11 cellular contexts compared by ENCODE assay signal in the genomic region with DNA sequence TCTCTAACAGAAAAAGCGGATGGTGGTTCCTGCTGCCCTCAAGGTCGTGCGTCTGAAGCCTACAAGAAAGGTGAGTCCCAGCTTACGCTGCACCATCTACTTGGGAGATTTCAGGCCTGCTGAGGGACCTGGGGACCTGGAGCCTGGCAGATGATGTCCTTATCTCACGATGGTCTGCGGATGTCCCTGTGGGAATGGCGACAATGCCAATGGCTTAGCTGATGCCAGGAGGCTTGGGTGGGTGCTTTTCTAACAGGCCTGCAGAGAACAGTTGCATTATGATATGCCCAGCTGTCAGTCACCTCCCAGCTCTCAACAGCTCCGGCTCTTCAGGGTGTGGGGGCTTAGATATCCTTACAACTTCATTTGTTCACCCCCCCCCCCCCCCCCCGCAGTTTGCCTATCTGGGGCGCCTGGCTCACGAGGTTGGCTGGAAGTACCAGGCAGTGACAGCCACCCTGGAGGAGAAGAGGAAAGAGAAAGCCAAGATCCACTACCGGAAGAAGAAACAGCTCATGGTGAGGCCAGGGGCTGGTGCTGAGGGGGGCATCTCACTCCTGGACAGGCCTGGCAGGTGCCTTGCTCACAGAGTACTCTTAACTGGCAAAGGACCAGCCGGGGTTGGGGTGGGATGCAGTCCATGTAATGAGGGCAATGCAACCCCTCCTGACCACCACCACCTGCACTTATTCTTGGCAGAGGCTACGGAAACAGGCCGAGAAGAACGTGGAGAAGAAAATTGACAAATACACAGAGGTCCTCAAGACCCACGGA. TPM values are rescaled to one million over a fixed set of nuclear protein-coding genes. Genes with fewer than 3 reads are reported as not detected.
DNase-seq lines count a peak whose midpoint lies in the region; ATAC-seq, FAIRE-seq and TF ChIP-seq lines count a peak whose summit lies in the region.
"Had no signal": no experiment of that assay in that cellular context is flagged by ENCODE, and none has a peak within 500 bp of the region (broad histone marks: within the 10 kb centered on the region; RNA-seq: fewer than 3 reads in every experiment).

No MANE protein-coding gene starts in this region.

- peak; percentile 3; the same call in 1 of the 2 replicates for TF ChIP-seq POLR2A in K562 (conservative IDR thresholded peaks at IDR 0.05)

- peaks cover 43% of the 10 kb centered on the region for H3K4me1 Mint-ChIP-seq in activated T-cell treated with anti-CD3 and anti-CD28 coated beads, Interleukin-2, amount 50 U/mL, for 24 hours (ENCODE audit: low read depth)

- H3K27ac ChIP-seq in Karpas-422 (ENCODE audit: low read length) (no peak overlapping the region), K562 (ENCODE audit: extremely low read depth, low read depth, low read length) (peak overlapping the region; percentile 99), rectal smooth muscle tissue (ENCODE audit: low read depth, low read length) (no peak overlapping the region)

- H3K79me2 ChIP-seq in Karpas-422 (ENCODE audit: low read length) (peaks cover 27% of the 10 kb centered on the region), K562 (ENCODE audit: control insufficient read depth, insufficient read depth, low read length) (peaks cover 50% of the 10 kb centered on the region)

- H3K27me3 Mint-ChIP-seq in activated T-cell treated with anti-CD3 and anti-CD28 coated beads, Interleukin-2, amount 50 U/mL, for 24 hours: peaks cover 4% of the 10 kb centered on the region

- no peak for TF ChIP-seq EP300 in K562 (IDR thresholded peaks at IDR 0.05; ENCODE audit: low read length)

- H4K20me1 ChIP-seq in Karpas-422 (ENCODE audit: insufficient read depth, low read depth, low read length) (peaks cover 41% of the 10 kb centered on the region), K562 (replicated peaks; ENCODE audit: control insufficient read depth, insufficient read depth, low read length) (peaks cover 30% of the 10 kb centered on the region)

- DNase-seq in activated T-cell treated with anti-CD3 and anti-CD28 coated beads, Interleukin-2, amount 50 U/mL, for 24 hours: peak; percentile 60
- DNase-seq in activated T-cell treated with anti-CD3 and anti-CD28 coated beads, Interleukin-2, amount 50 U/mL, for 48 hours: no peak
- DNase-seq in Karpas-422: peak; percentile 54
- DNase-seq in K562 (ENCODE audit: extremely low read depth in 1 of 4, low spot score in 3 of 4): peak in 1 of 4 experiments; percentile 15
- no peak for DNase-seq in epidermal melanocyte (ENCODE audit: insufficient read length, low spot score)
- DNase-seq: activated CD4-positive, alpha-beta T cell treated with anti-CD3 and anti-CD28 coated beads for 4 hours; NCI-H1436 treated with DMSO at 0.1 percent for 48 hours had no signal

- peaks cover 45% of the 10 kb centered on the region for H3K36me3 ChIP-seq in Karpas-422 (ENCODE audit: insufficient read depth, low read length)
- H3K36me3 ChIP-seq in K562 (ENCODE audit: control insufficient read depth, insufficient read depth, low read length): peaks cover 53% of the 10 kb centered on the region
- peaks cover 33% of the 10 kb centered on the region for H3K36me3 ChIP-seq in rectal smooth muscle tissue (ENCODE audit: control insufficient read depth, insufficient read depth, low read length)

- BruUV-seq in K562 (replicated peaks; lab: Mats Ljungman, UMichigan): no TSS peak

- 88% methylated on average over 13 of the region's 17 CpGs for WGBS in K562 (ENCODE audit: insufficient coverage, low coverage, missing lambda C conversion rate)

- TF ChIP-seq RAD21 in K562 (CRISPR knock-in tag; conservative IDR thresholded peaks at IDR 0.05 in 1 of 2, IDR thresholded peaks at IDR 0.05 in 1 of 2): no peak

- POLR2A ChIA-PET in K562 (lab: Yijun Ruan, JAX): interaction anchor here (0.6 to 1.4 kb wide), 3 partner anchors 43 to 881 kb away, joined by 3 to 4 read pairs (median 3); no protein-coding TSS in a partner anchor

- no peak for TF ChIP-seq CTCF in K562 (IDR thresholded peaks at IDR 0.05 in 2 of 3, conservative IDR thresholded peaks at IDR 0.05 in 1 of 3; ENCODE audit: insufficient read depth in 2 of 3, low read depth in 1 of 3, low read length in 3 of 3)

- no peak overlapping the region for H3K4me3 ChIP-seq in Karpas-422 (ENCODE audit: low read length)
- H3K4me3 ChIP-seq in K562: peak overlapping the region; percentile 100; the same call in 1 of the 2 replicates
- no peak overlapping the region for H3K4me3 ChIP-seq in rectal smooth muscle tissue (ENCODE audit: low read length)

- H3K4me1 ChIP-seq in Karpas-422 (ENCODE audit: low read length) (peaks cover 25% of the 10 kb centered on the region), K562 (replicated peaks in 1 of 2; ENCODE audit: control insufficient read depth in 2 of 2, insufficient read depth in 2 of 2, low read length in 2 of 2) (peaks cover 19 to 29% of the 10 kb centered on the region in 2 experiments; a peak in 3 of 5 replicates), rectal smooth muscle tissue (ENCODE audit: control insufficient read depth, insufficient read depth, low read length) (peaks cover 15% of the 10 kb centered on the region)

- H3K9me3 Mint-ChIP-seq in activated T-cell treated with anti-CD3 and anti-CD28 coated beads, Interleukin-2, amount 50 U/mL, for 24 hours: no peaks in the 10 kb centered on the region

- in situ Hi-C loops in K562 (cut with MboI): loop anchor here (10.0 kb wide), 1 partner anchor 384 kb away; the partner anchor contains the start of genes AKT1S1 and TBC1D17

- no peak overlapping the region for H3K4me2 ChIP-seq in Karpas-422 (ENCODE audit: low read depth, low read length, poor library complexity, severe bottlenecking)
- H3K4me2 ChIP-seq in K562 (ENCODE audit: insufficient read depth, low read length): peak overlapping the region; percentile 95; the same call in 1 of the 2 replicates

- intact Hi-C loops in K562 (cut with micrococcal nuclease): no loop called here

- ATAC-seq in K562: no peak
- no peak for ATAC-seq in GM21723 (IDR thresholded peaks at IDR 0.05; ENCODE audit: unreplicated experiment)
- ATAC-seq in HG02973 (IDR thresholded peaks at IDR 0.05; ENCODE audit: unreplicated experiment): no peak

- H3K9ac ChIP-seq in Karpas-422 (ENCODE audit: low read length) (no peak overlapping the region), K562 (ENCODE audit: insufficient read depth in 1 of 2, low read depth in 2 of 2, low read length in 2 of 2) (peak overlapping the region; percentile 97 to 100; a peak in 3 of 4 replicates), rectal smooth muscle tissue (ENCODE audit: low read length) (peak overlapping the region; percentile 36)

- H3K27ac Mint-ChIP-seq in activated T-cell treated with anti-CD3 and anti-CD28 coated beads, Interleukin-2, amount 50 U/mL, for 24 hours: peak overlapping the region; percentile 99

- H3K4me3 Mint-ChIP-seq in activated T-cell treated with anti-CD3 and anti-CD28 coated beads, Interleukin-2, amount 50 U/mL, for 24 hours: peak overlapping the region; percentile 97

- CTCF ChIA-PET in K562 (lab: Yijun Ruan, JAX; ENCODE audit: low intra/inter-chr PET ratio): no interaction called here

- H2AFZ ChIP-seq in Karpas-422 (ENCODE audit: low read length) (no peak overlapping the region), K562 (ENCODE audit: low read depth, low read length) (no peak overlapping the region)

- H3K27me3 ChIP-seq in Karpas-422 (ENCODE audit: low read length) (no peaks in the 10 kb centered on the region), K562 (ENCODE audit: control insufficient read depth in 2 of 2, insufficient read depth in 2 of 2, low read length in 2 of 2) (no peaks in the 10 kb centered on the region), rectal smooth muscle tissue (ENCODE audit: control insufficient read depth, insufficient read depth, low read length) (no peaks in the 10 kb centered on the region)

- FAIRE-seq in K562 (lab: Jason Lieb, UNC): no peak
- FAIRE-seq: colon had no signal

- H3K9me3 ChIP-seq in Karpas-422 (ENCODE audit: low read length) (no peaks in the 10 kb centered on the region), K562 (replicated peaks; ENCODE audit: control insufficient read depth, insufficient read depth, low read depth, low read length) (no peaks in the 10 kb centered on the region)

- H3K36me3 Mint-ChIP-seq in activated T-cell treated with anti-CD3 and anti-CD28 coated beads, Interleukin-2, amount 50 U/mL, for 24 hours (ENCODE audit: low read depth): peaks cover 67% of the 10 kb centered on the region

- no peaks in the 10 kb centered on the region for H3K9me2 ChIP-seq in Karpas-422 (replicated peaks; ENCODE audit: insufficient read depth, low read length)

- peaks cover 3% of the 10 kb centered on the region for H3K9me1 ChIP-seq in K562 (ENCODE audit: control insufficient read depth, insufficient read depth, low read length)

RNA-seq across cellular contexts. Expression of gene RPL13A, which starts 3.8 kb away (rescaled TPM):
- total RNA-seq in Karpas-422 (2014; rRNA removed; shearing (Covaris generic); ENCODE audit: low replicate concordance): 6,359 and 8,659 TPM in 2 replicates
- total RNA-seq in K562 (2011; cell fraction: chromatin; rRNA removed; ENCODE audit: low replicate concordance): 424 and 920 TPM in 2 replicates
- 1,992 and 2,335 TPM in 2 replicates for total RNA-seq in K562 (2011; cell fraction: nucleolus; rRNA removed)
- total RNA-seq in K562 (2011; cell fraction: nucleoplasm; rRNA removed): 1,435 and 2,039 TPM in 2 replicates
- total RNA-seq in K562 (2014; rRNA removed): 4,435 and 4,908 TPM in 2 replicates
- 1,693 and 1,744 TPM in 2 replicates for total RNA-seq in K562 (2014; rRNA removed; fragmentation: Illumina TruSeq; extraction: Trizol)
- 2,336 and 2,363 TPM in 2 replicates for total RNA-seq in K562 (2015; rRNA removed; fragmentation: Illumina TruSeq; extraction: Trizol)
- total RNA-seq in K562 (2021): 3,484 and 3,598 TPM in 2 replicates
- 3,377 and 4,740 TPM in 2 replicates for polyA plus RNA-seq in K562 (2011; rRNA removed)
- 4,156 and 5,491 TPM in 2 replicates for polyA plus RNA-seq in K562 (2011; cell fraction: cytosol; rRNA removed)
- polyA plus RNA-seq in K562 (2011; cell fraction: nucleus; rRNA removed): 2,583 and 2,819 TPM in 2 replicates
- polyA plus RNA-seq in K562 (2012): 5,015 and 6,183 TPM in 2 replicates
- 2,949 and 2,951 TPM in 2 replicates for polyA plus RNA-seq in K562 (2014; fragmentation: Illumina TruSeq; extraction: Trizol)
- polyA plus RNA-seq in K562 (2014; fragmentation: Nextera tagmentation; extraction: Ambion mirVana): 1,000 to 10,000 TPM; 2,516 to 2,665 TPM
- 5,374 and 5,482 TPM in 2 replicates for polyA plus RNA-seq in K562 (2014; rRNA removed)
- polyA minus RNA-seq in K562 (2011; rRNA and poly(A)+ RNA removed): 823 and 942 TPM in 2 replicates
- polyA minus RNA-seq in K562 (2011; cell fraction: cytosol; rRNA and poly(A)+ RNA removed): 967 and 1,445 TPM in 2 replicates
- 1,358 and 2,443 TPM in 2 replicates for polyA minus RNA-seq in K562 (2011; cell fraction: nucleus; rRNA and poly(A)+ RNA removed)

RNA-seq across cellular contexts. Expression of gene RPS11, which starts 5.0 kb away (rescaled TPM):
- total RNA-seq in Karpas-422 (2014; rRNA removed; shearing (Covaris generic); ENCODE audit: low replicate concordance): 6,857 and 9,247 TPM in 2 replicates
- 240 and 424 TPM in 2 replicates for total RNA-seq in K562 (2011; cell fraction: chromatin; rRNA removed; ENCODE audit: low replicate concordance)
- 713 and 872 TPM in 2 replicates for total RNA-seq in K562 (2011; cell fraction: nucleolus; rRNA removed)
- 819 and 1,369 TPM in 2 replicates for total RNA-seq in K562 (2011; cell fraction: nucleoplasm; rRNA removed)
- total RNA-seq in K562 (2014; rRNA removed): 4,429 and 4,457 TPM in 2 replicates
- total RNA-seq in K562 (2014; rRNA removed; fragmentation: Illumina TruSeq; extraction: Trizol): 3,727 and 4,095 TPM in 2 replicates
- total RNA-seq in K562 (2015; rRNA removed; fragmentation: Illumina TruSeq; extraction: Trizol): 4,584 and 4,811 TPM in 2 replicates
- 2,569 and 2,586 TPM in 2 replicates for total RNA-seq in K562 (2021)
- 3,634 and 4,412 TPM in 2 replicates for polyA plus RNA-seq in K562 (2011; rRNA removed)
- polyA plus RNA-seq in K562 (2011; cell fraction: cytosol; rRNA removed): 6,629 and 8,365 TPM in 2 replicates
- 1,560 and 2,176 TPM in 2 replicates for polyA plus RNA-seq in K562 (2011; cell fraction: nucleus; rRNA removed)
- 4,370 and 4,381 TPM in 2 replicates for polyA plus RNA-seq in K562 (2012)
- polyA plus RNA-seq in K562 (2014; fragmentation: Illumina TruSeq; extraction: Trizol): 9,049 and 9,152 TPM in 2 replicates
- 1,000 to 10,000 TPM; 3,635 to 4,338 TPM for polyA plus RNA-seq in K562 (2014; fragmentation: Nextera tagmentation; extraction: Ambion mirVana)
- polyA plus RNA-seq in K562 (2014; rRNA removed): 4,533 and 5,388 TPM in 2 replicates
- 1,200 and 1,243 TPM in 2 replicates for polyA minus RNA-seq in K562 (2011; rRNA and poly(A)+ RNA removed)
- 776 and 786 TPM in 2 replicates for polyA minus RNA-seq in K562 (2011; cell fraction: cytosol; rRNA and poly(A)+ RNA removed)
- 241 and 515 TPM in 2 replicates for polyA minus RNA-seq in K562 (2011; cell fraction: nucleus; rRNA and poly(A)+ RNA removed)

RNA-seq across cellular contexts. Expression of gene FLT3LG, which starts 17.2 kb away (rescaled TPM):
- total RNA-seq in Karpas-422 (2014; rRNA removed; shearing (Covaris generic); ENCODE audit: low replicate concordance): 18.8 and 19.3 TPM in 2 replicates
- total RNA-seq in K562 (2011; cell fraction: chromatin; rRNA removed; ENCODE audit: low replicate concordance): 5.7 and 5.8 TPM in 2 replicates
- 3.2 and 4.3 TPM in 2 replicates for total RNA-seq in K562 (2011; cell fraction: nucleolus; rRNA removed)
- 5.0 and 5.5 TPM in 2 replicates for total RNA-seq in K562 (2011; cell fraction: nucleoplasm; rRNA removed)
- total RNA-seq in K562 (2014; rRNA removed): 0.86 and 2.2 TPM in 2 replicates
- total RNA-seq in K562 (2014; rRNA removed; fragmentation: Illumina TruSeq; extraction: Trizol): 0.35 and 1.1 TPM in 2 replicates
- total RNA-seq in K562 (2015; rRNA removed; fragmentation: Illumina TruSeq; extraction: Trizol): 1.1 and 1.5 TPM in 2 replicates
- 5.0 and 6.4 TPM in 2 replicates for total RNA-seq in K562 (2021)
- polyA plus RNA-seq in K562 (2011; rRNA removed): 1.2 and 2.5 TPM in 2 replicates
- polyA plus RNA-seq in K562 (2011; cell fraction: cytosol; rRNA removed): 1.7 and 5.8 TPM in 2 replicates
- 2.3 and 4.0 TPM in 2 replicates for polyA plus RNA-seq in K562 (2011; cell fraction: nucleus; rRNA removed)
- 5.5 and 15.1 TPM in 2 replicates for polyA plus RNA-seq in K562 (2012)
- polyA plus RNA-seq in K562 (2014; fragmentation: Illumina TruSeq; extraction: Trizol): 1.4 and 3.4 TPM in 2 replicates
- under 1 TPM; 0.31 to 0.49 TPM for polyA plus RNA-seq in K562 (2014; fragmentation: Nextera tagmentation; extraction: Ambion mirVana)
- 2.8 and 4.2 TPM in 2 replicates for polyA plus RNA-seq in K562 (2014; rRNA removed)
- polyA minus RNA-seq in K562 (2011; rRNA and poly(A)+ RNA removed): 0.24 and 0.95 TPM in 2 replicates
- 2.0 TPM in 1 of 2 replicates, not detected in the other for polyA minus RNA-seq in K562 (2011; cell fraction: cytosol; rRNA and poly(A)+ RNA removed)
- 0.54 and 1.6 TPM in 2 replicates for polyA minus RNA-seq in K562 (2011; cell fraction: nucleus; rRNA and poly(A)+ RNA removed)

RNA-seq across cellular contexts. Expression of gene FCGRT, which starts 21.2 kb away (rescaled TPM):
- total RNA-seq in Karpas-422 (2014; rRNA removed; shearing (Covaris generic); ENCODE audit: low replicate concordance): 1.8 and 3.5 TPM in 2 replicates
- 2.5 and 8.7 TPM in 2 replicates for total RNA-seq in K562 (2011; cell fraction: chromatin; rRNA removed; ENCODE audit: low replicate concordance)
- 5.9 and 8.0 TPM in 2 replicates for total RNA-seq in K562 (2011; cell fraction: nucleolus; rRNA removed)
- 4.7 and 6.6 TPM in 2 replicates for total RNA-seq in K562 (2011; cell fraction: nucleoplasm; rRNA removed)
- 0.77 and 2.8 TPM in 2 replicates for total RNA-seq in K562 (2014; rRNA removed)
- total RNA-seq in K562 (2014; rRNA removed; fragmentation: Illumina TruSeq; extraction: Trizol): 0.38 and 1.1 TPM in 2 replicates
- 1.2 and 1.7 TPM in 2 replicates for total RNA-seq in K562 (2015; rRNA removed; fragmentation: Illumina TruSeq; extraction: Trizol)
- total RNA-seq in K562 (2021): 2.2 and 4.0 TPM in 2 replicates
- polyA plus RNA-seq in K562 (2011; rRNA removed): 1.0 and 8.6 TPM in 2 replicates
- 2.7 and 9.7 TPM in 2 replicates for polyA plus RNA-seq in K562 (2011; cell fraction: cytosol; rRNA removed)
- 3.4 and 18.3 TPM in 2 replicates for polyA plus RNA-seq in K562 (2011; cell fraction: nucleus; rRNA removed)
- polyA plus RNA-seq in K562 (2012): 3.5 and 7.8 TPM in 2 replicates
- polyA plus RNA-seq in K562 (2014; fragmentation: Illumina TruSeq; extraction: Trizol): 1.4 and 1.6 TPM in 2 replicates
- under 1 TPM; 0.11 to 0.18 TPM for polyA plus RNA-seq in K562 (2014; fragmentation: Nextera tagmentation; extraction: Ambion mirVana)
- polyA plus RNA-seq in K562 (2014; rRNA removed): 1.8 and 2.2 TPM in 2 replicates
- polyA minus RNA-seq in K562 (2011; rRNA and poly(A)+ RNA removed): 0.56 and 3.3 TPM in 2 replicates
- polyA minus RNA-seq in K562 (2011; cell fraction: cytosol; rRNA and poly(A)+ RNA removed): 1.4 and 10.9 TPM in 2 replicates
- 0.40 and 2.1 TPM in 2 replicates for polyA minus RNA-seq in K562 (2011; cell fraction: nucleus; rRNA and poly(A)+ RNA removed)

RNA-seq across cellular contexts. Expression of gene RCN3, which starts 36.6 kb away (rescaled TPM):
- total RNA-seq in Karpas-422 (2014; rRNA removed; shearing (Covaris generic); ENCODE audit: low replicate concordance): 0.22 TPM in 1 of 2 replicates, not detected in the other
- 2.7 and 4.6 TPM in 2 replicates for total RNA-seq in K562 (2011; cell fraction: chromatin; rRNA removed; ENCODE audit: low replicate concordance)
- total RNA-seq in K562 (2011; cell fraction: nucleolus; rRNA removed): 6.2 and 9.2 TPM in 2 replicates
- 6.4 and 6.9 TPM in 2 replicates for total RNA-seq in K562 (2011; cell fraction: nucleoplasm; rRNA removed)
- total RNA-seq in K562 (2014; rRNA removed): 14.1 and 17.7 TPM in 2 replicates
- total RNA-seq in K562 (2014; rRNA removed; fragmentation: Illumina TruSeq; extraction: Trizol): 0.70 and 1.3 TPM in 2 replicates
- 2.6 and 3.2 TPM in 2 replicates for total RNA-seq in K562 (2015; rRNA removed; fragmentation: Illumina TruSeq; extraction: Trizol)
- 9.0 TPM in 2 replicates for total RNA-seq in K562 (2021)
- polyA plus RNA-seq in K562 (2011; rRNA removed): 1.6 and 3.3 TPM in 2 replicates
- polyA plus RNA-seq in K562 (2011; cell fraction: cytosol; rRNA removed): 4.5 and 6.6 TPM in 2 replicates
- 5.2 TPM in 2 replicates for polyA plus RNA-seq in K562 (2011; cell fraction: nucleus; rRNA removed)
- 4.2 and 4.7 TPM in 2 replicates for polyA plus RNA-seq in K562 (2012)
- 2.0 and 6.4 TPM in 2 replicates for polyA plus RNA-seq in K562 (2014; fragmentation: Illumina TruSeq; extraction: Trizol)
- under 1 TPM; 0.43 to 0.76 TPM for polyA plus RNA-seq in K562 (2014; fragmentation: Nextera tagmentation; extraction: Ambion mirVana)
- 4.9 and 6.8 TPM in 2 replicates for polyA plus RNA-seq in K562 (2014; rRNA removed)
- polyA minus RNA-seq in K562 (2011; rRNA and poly(A)+ RNA removed): 0.15 and 0.25 TPM in 2 replicates
- 3.2 and 8.5 TPM in 2 replicates for polyA minus RNA-seq in K562 (2011; cell fraction: cytosol; rRNA and poly(A)+ RNA removed)
- 1.5 and 2.7 TPM in 2 replicates for polyA minus RNA-seq in K562 (2011; cell fraction: nucleus; rRNA and poly(A)+ RNA removed)

Comparison
In these comparisons a context has a peak if more than half of its experiments do, and no peak if none do; other contexts are left out.
1. DNase-seq: peak in activated T-cell treated with anti-CD3 and anti-CD28 coated beads, Interleukin-2, amount 50 U/mL, for 24 hours (single experiment) and Karpas-422 (single experiment); none in activated T-cell treated with anti-CD3 and anti-CD28 coated beads, Interleukin-2, amount 50 U/mL, for 48 hours (0 of 2) and epidermal melanocyte (single experiment).